7 cellular contexts compared by ENCODE assay signal in genomic region chr20:63697357-63697867, GRCh38. TPM values are rescaled to one million over a fixed set of nuclear protein-coding genes. Genes with fewer than 3 reads are reported as not detected.
DNase-seq lines count a peak whose midpoint lies in the region; ATAC-seq, FAIRE-seq and TF ChIP-seq lines count a peak whose summit lies in the region.
"Had no signal": no experiment of that assay in that cellular context is flagged by ENCODE, and none has a peak within 500 bp of the region (broad histone marks: within the 10 kb centered on the region; RNA-seq: fewer than 3 reads in every experiment).

No MANE protein-coding gene starts in this region.

- no peaks in the 10 kb centered on the region for H3K9me3 Mint-ChIP-seq in activated T-helper 1 cell treated with anti-CD3 and anti-CD28 coated beads, Interleukin-12 subunit alpha, Interleukin-12 subunit beta, Interleukin-2, Interleukin-4 antibody, amounts not matched to agents 30 ng/mL and 10 ng/mL and 1 ng/mL, durations not matched to agents 14 hours and 24 hours and 36 hours

- intact Hi-C loops in pancreas (cut with DNase I) = no loop called here
- intact Hi-C loops in activated T-helper 1 cell treated with anti-CD3 and anti-CD28 coated beads, Interleukin-12 subunit alpha, Interleukin-12 subunit beta, Interleukin-2, Interleukin-4 antibody, amounts not matched to agents 30 ng/mL and 10 ng/mL and 1 ng/mL, durations not matched to agents 14 hours and 24 hours and 36 hours (cut with micrococcal nuclease) = no loop called here

- WGBS in pancreas, 2 donors = 49 to 67% methylated on average over 4 to 7 of the region's 7 CpGs

- peaks cover 0 to 12% (median 0%) of the 10 kb centered on the region in 3 donors for H3K4me1 ChIP-seq in pancreas

- no peaks in the 10 kb centered on the region for H3K9me3 ChIP-seq in pancreas
- H3K9me3 ChIP-seq: gastrocnemius medialis had no signal

- H3K36me3 ChIP-seq in H7 (replicated peaks; ENCODE audit: control insufficient read depth, insufficient read depth, low read length) = peaks cover 1% of the 10 kb centered on the region; the same call in 1 of the 2 replicates
- peaks cover 3% of the 10 kb centered on the region for H3K36me3 ChIP-seq in brain microvascular endothelial cell (replicated peaks)
- H3K36me3 ChIP-seq in pancreas = no peaks in the 10 kb centered on the region

- in situ Hi-C loops in brain microvascular endothelial cell (cut with HindIII; ENCODE audit: low pct_ligation_motif_present, low sequenced_read_pairs) = loop anchor here (25.0 kb wide), 1 partner anchor 110 kb away; no protein-coding TSS in a partner anchor

- H3K4me3 ChIP-seq in H7 (ENCODE audit: insufficient read depth, low read depth, low read length) = no peak overlapping the region
- H3K4me3 ChIP-seq in brain microvascular endothelial cell (ENCODE audit: low read depth, low read length) = peak overlapping the region; percentile 63
- no peak overlapping the region for H3K4me3 ChIP-seq in pancreas

- peaks cover 5% of the 10 kb centered on the region for H3K36me3 Mint-ChIP-seq in activated T-helper 1 cell treated with anti-CD3 and anti-CD28 coated beads, Interleukin-12 subunit alpha, Interleukin-12 subunit beta, Interleukin-2, Interleukin-4 antibody, amounts not matched to agents 30 ng/mL and 10 ng/mL and 1 ng/mL, durations not matched to agents 14 hours and 24 hours and 36 hours (ENCODE audit: low read depth)

- no peak for TF ChIP-seq CTCF in brain microvascular endothelial cell (IDR thresholded peaks at IDR 0.05; ENCODE audit: low read depth, low read length, missing control alignments)
- TF ChIP-seq CTCF in pancreas (IDR thresholded peaks at IDR 0.05) = no peak

- peak overlapping the region; percentile 90 for H3K27ac ChIP-seq in brain microvascular endothelial cell
- H3K27ac ChIP-seq in pancreas = no peak overlapping the region

- H3K4me1 Mint-ChIP-seq in activated T-helper 1 cell treated with anti-CD3 and anti-CD28 coated beads, Interleukin-12 subunit alpha, Interleukin-12 subunit beta, Interleukin-2, Interleukin-4 antibody, amounts not matched to agents 30 ng/mL and 10 ng/mL and 1 ng/mL, durations not matched to agents 14 hours and 24 hours and 36 hours (ENCODE audit: low read depth) = no peaks in the 10 kb centered on the region

- H3K4me3 Mint-ChIP-seq in activated T-helper 1 cell treated with anti-CD3 and anti-CD28 coated beads, Interleukin-12 subunit alpha, Interleukin-12 subunit beta, Interleukin-2, Interleukin-4 antibody, amounts not matched to agents 30 ng/mL and 10 ng/mL and 1 ng/mL, durations not matched to agents 14 hours and 24 hours and 36 hours = no peak overlapping the region

- no peak overlapping the region for H3K27ac Mint-ChIP-seq in activated T-helper 1 cell treated with anti-CD3 and anti-CD28 coated beads, Interleukin-12 subunit alpha, Interleukin-12 subunit beta, Interleukin-2, Interleukin-4 antibody, amounts not matched to agents 30 ng/mL and 10 ng/mL and 1 ng/mL, durations not matched to agents 14 hours and 24 hours and 36 hours

- peaks cover 2% of the 10 kb centered on the region for H3K27me3 Mint-ChIP-seq in activated T-helper 1 cell treated with anti-CD3 and anti-CD28 coated beads, Interleukin-12 subunit alpha, Interleukin-12 subunit beta, Interleukin-2, Interleukin-4 antibody, amounts not matched to agents 30 ng/mL and 10 ng/mL and 1 ng/mL, durations not matched to agents 14 hours and 24 hours and 36 hours (ENCODE audit: insufficient read depth)

- H3K27me3 ChIP-seq in H7 (ENCODE audit: control insufficient read depth, insufficient read depth, low read length) = no peaks in the 10 kb centered on the region; the same call in 1 of the 2 replicates
- H3K27me3 ChIP-seq in brain microvascular endothelial cell (replicated peaks) = no peaks in the 10 kb centered on the region
- H3K27me3 ChIP-seq in pancreas = no peaks in the 10 kb centered on the region
- H3K27me3 ChIP-seq: gastrocnemius medialis had no signal

- DNase-seq in H7 (peak; percentile 79), brain microvascular endothelial cell (no peak), pancreas (peak in 4 of 6 donors; percentile 25 to 79 (median 50))
- DNase-seq in activated T-helper 1 cell treated with anti-CD3 and anti-CD28 coated beads, Interleukin-12 subunit alpha, Interleukin-12 subunit beta, Interleukin-2, Interleukin-4 antibody, amounts not matched to agents 30 ng/mL and 10 ng/mL and 1 ng/mL, durations not matched to agents 14 hours and 24 hours and 36 hours (ENCODE audit: low spot score) = no peak

- ATAC-seq in pancreas (peak in 2 of 4 donors; percentile 3 to 4), HG03159 (IDR thresholded peaks at IDR 0.05; ENCODE audit: unreplicated experiment) (no peak), HG03521 (IDR thresholded peaks at IDR 0.05; ENCODE audit: unreplicated experiment) (no peak)

- no peak for FAIRE-seq in pancreas (lab: Jason Lieb, UNC)

RNA-seq across cellular contexts. Expression of gene TNFRSF6B, which starts 1.0 kb away (rescaled TPM):
- total RNA-seq in H7 (2014; rRNA removed; shearing (Covaris generic)) = not detected in 2 replicates
- 1 to 10 TPM in 4 of 6 donors, under 1 TPM in 2; 0.31 to 2.7 (median 1.7) TPM for total RNA-seq in pancreas
- 10 to 100 TPM; 14.0 to 31.0 TPM for polyA plus RNA-seq in pancreas
- not detected in 2 replicates for total RNA-seq in activated T-helper 1 cell treated with anti-CD3 and anti-CD28 coated beads, Interleukin-12 subunit alpha, Interleukin-12 subunit beta, Interleukin-2, Interleukin-4 antibody, amounts not matched to agents 30 ng/mL and 10 ng/mL and 1 ng/mL, durations not matched to agents 14 hours and 24 hours and 36 hours

RNA-seq across cellular contexts. Expression of gene ARFRP1, which starts 10.4 kb away (rescaled TPM):
- 24.2 and 26.2 TPM in 2 replicates for total RNA-seq in H7 (2014; rRNA removed; shearing (Covaris generic))
- total RNA-seq in pancreas = 10 to 100 TPM; 13.9 to 27.0 (median 18.9) TPM
- polyA plus RNA-seq in pancreas = 10 to 100 TPM; 45.1 to 47.7 TPM
- total RNA-seq in activated T-helper 1 cell treated with anti-CD3 and anti-CD28 coated beads, Interleukin-12 subunit alpha, Interleukin-12 subunit beta, Interleukin-2, Interleukin-4 antibody, amounts not matched to agents 30 ng/mL and 10 ng/mL and 1 ng/mL, durations not matched to agents 14 hours and 24 hours and 36 hours = 71.8 and 73.5 TPM in 2 replicates

RNA-seq across cellular contexts. Expression of gene ZGPAT, which starts 10.4 kb away (rescaled TPM):
- total RNA-seq in H7 (2014; rRNA removed; shearing (Covaris generic)) = 32.6 and 52.0 TPM in 2 replicates
- total RNA-seq in pancreas = 10 to 100 TPM in 4 of 6 donors, 1 to 10 TPM in 2; 9.3 to 15.8 (median 11.1) TPM
- 10 to 100 TPM; 42.6 to 61.6 TPM for polyA plus RNA-seq in pancreas
- 34.5 and 36.7 TPM in 2 replicates for total RNA-seq in activated T-helper 1 cell treated with anti-CD3 and anti-CD28 coated beads, Interleukin-12 subunit alpha, Interleukin-12 subunit beta, Interleukin-2, Interleukin-4 antibody, amounts not matched to agents 30 ng/mL and 10 ng/mL and 1 ng/mL, durations not matched to agents 14 hours and 24 hours and 36 hours

RNA-seq across cellular contexts. Expression of gene LIME1, which starts 39.1 kb away (rescaled TPM):
- 7.7 and 10.5 TPM in 2 replicates for total RNA-seq in H7 (2014; rRNA removed; shearing (Covaris generic))
- total RNA-seq in pancreas = 1 to 10 TPM; 2.6 to 6.0 (median 3.1) TPM
- polyA plus RNA-seq in pancreas = 10 to 100 TPM; 44.6 to 46.6 TPM
- 12.1 TPM in 2 replicates for total RNA-seq in activated T-helper 1 cell treated with anti-CD3 and anti-CD28 coated beads, Interleukin-12 subunit alpha, Interleukin-12 subunit beta, Interleukin-2, Interleukin-4 antibody, amounts not matched to agents 30 ng/mL and 10 ng/mL and 1 ng/mL, durations not matched to agents 14 hours and 24 hours and 36 hours

RNA-seq across cellular contexts. Expression of gene RTEL1, which starts 39.3 kb away (rescaled TPM):
- 15.1 and 22.4 TPM in 2 replicates for total RNA-seq in H7 (2014; rRNA removed; shearing (Covaris generic))
- 10 to 100 TPM; 10.5 to 19.2 (median 13.9) TPM for total RNA-seq in pancreas
- polyA plus RNA-seq in pancreas = 10 to 100 TPM; 28.4 to 36.6 TPM
- 54.4 and 55.5 TPM in 2 replicates for total RNA-seq in activated T-helper 1 cell treated with anti-CD3 and anti-CD28 coated beads, Interleukin-12 subunit alpha, Interleukin-12 subunit beta, Interleukin-2, Interleukin-4 antibody, amounts not matched to agents 30 ng/mL and 10 ng/mL and 1 ng/mL, durations not matched to agents 14 hours and 24 hours and 36 hours

Comparison
In these comparisons a context has a peak if more than half of its experiments do, and no peak if none do; other contexts are left out.
1. DNase-seq: peak in H7 (single experiment) and pancreas (4 of 6); none in brain microvascular endothelial cell (single experiment) and activated T-helper 1 cell treated with anti-CD3 and anti-CD28 coated beads, Interleukin-12 subunit alpha, Interleukin-12 subunit beta, Interleukin-2, Interleukin-4 antibody, amounts not matched to agents 30 ng/mL and 10 ng/mL and 1 ng/mL, durations not matched to agents 14 hours and 24 hours and 36 hours (single experiment).